ENCODE assay signal across 33 cellular contexts in genomic region chr4:125428832-125429231, GRCh38.
"Had no signal": no experiment of that assay in that cellular context is flagged by ENCODE, and none has a peak within 500 bp of the region (broad histone marks: within the 10 kb centered on the region; RNA-seq: fewer than 3 reads in every experiment).

No MANE protein-coding gene starts in this region.

- H3K4me1 ChIP-seq: adrenal gland, body of pancreas, breast epithelium had no signal

- H3K27ac ChIP-seq: adrenal gland, body of pancreas, brain microvascular endothelial cell, breast epithelium, VCaP had no signal

- DNase-seq: activated B cell treated with CpG ODN at 0.5 μM for 24 hours; activated CD4-positive, alpha-beta memory T cell treated with anti-CD3 and anti-CD28 coated beads for 36 hours; activated CD4-positive, alpha-beta T cell treated with anti-CD3 and anti-CD28 coated beads for 4 hours; activated CD4-positive, alpha-beta T cell treated with anti-CD3 and anti-CD28 coated beads, Interleukin-2, amount 10 ng/mL, durations not matched to agents 24 days and 14 days; activated CD4-positive, alpha-beta T cell treated with anti-CD3 and anti-CD28 coated beads, Interleukin-2, amount 50 U/mL, for 1 hour; activated CD4-positive, alpha-beta T cell treated with anti-CD3 and anti-CD28 coated beads, Interleukin-2, amount 50 U/mL, for 4 hours; activated CD4-positive, CD25-positive, alpha-beta regulatory T cell treated with anti-CD3 and anti-CD28 coated beads, Interleukin-2, amount 50 U/mL, for 72 hours; activated CD8-positive, alpha-beta memory T cell treated with anti-CD3 and anti-CD28 coated beads, Interleukin-2, amount 50 U/mL, for 4 hours; activated CD8-positive, alpha-beta T cell treated with anti-CD3 and anti-CD28 coated beads for 36 hours; activated effector memory CD4-positive, alpha-beta T cell treated with anti-CD3 and anti-CD28 coated beads, Interleukin-2, amount 50 U/mL, for 16 hours; activated gamma-delta T cell treated with Interleukin-2 at 50 U/mL for 16 hours; activated naive CD4-positive, alpha-beta T cell; activated naive CD4-positive, alpha-beta T cell treated with anti-CD3 and anti-CD28 coated beads for 36 hours; activated naive CD4-positive, alpha-beta T cell treated with anti-CD3 and anti-CD28 coated beads, Interleukin-2, amount 50 U/mL, for 16 hours; activated naive CD8-positive, alpha-beta T cell treated with anti-CD3 and anti-CD28 coated beads for 36 hours; activated T-cell treated with anti-CD3 and anti-CD28 coated beads for 4 hours; activated T-cell treated with anti-CD3 and anti-CD28 coated beads, Interleukin-2, amount 50 U/mL, for 1 hour; activated T-cell treated with anti-CD3 and anti-CD28 coated beads, Interleukin-2, amount 50 U/mL, for 4 hours; activated T-cell treated with anti-CD3 and anti-CD28 coated beads, Interleukin-2, amount 50 U/mL, for 72 hours; adrenal gland; amniotic stem cell; aorta; body of pancreas; brain microvascular endothelial cell; central memory CD4-positive, alpha-beta T cell; T-helper 2 cell; T-helper 9 cell had no signal

- H3K27me3 ChIP-seq: adrenal gland, body of pancreas, brain microvascular endothelial cell, breast epithelium had no signal

- H3K36me3 ChIP-seq: adrenal gland, brain microvascular endothelial cell, breast epithelium had no signal

- ATAC-seq: activated CD8-positive, alpha-beta T cell treated with anti-CD3 and anti-CD28 coated beads for 36 hours; activated naive CD4-positive, alpha-beta T cell treated with anti-CD3 and anti-CD28 coated beads, Interleukin-2, amount 50 U/mL, for 72 hours; activated T-cell treated with anti-CD3 and anti-CD28 coated beads, Interleukin-2, amount 50 U/mL, for 4 hours; activated T-cell treated with anti-CD3 and anti-CD28 coated beads, Interleukin-2, amount 50 U/mL, for 72 hours; activated T-helper 17 cell treated with anti-CD3 and anti-CD28 coated beads, Interleukin-2, amount 50 U/mL, for 72 hours; body of pancreas had no signal

- H3K4me3 ChIP-seq: adrenal gland, body of pancreas, breast epithelium had no signal

- FAIRE-seq: astrocyte, TTC549 had no signal

- H3K9me3 ChIP-seq: adrenal gland, body of pancreas, breast epithelium had no signal
